In the genomic region with DNA sequence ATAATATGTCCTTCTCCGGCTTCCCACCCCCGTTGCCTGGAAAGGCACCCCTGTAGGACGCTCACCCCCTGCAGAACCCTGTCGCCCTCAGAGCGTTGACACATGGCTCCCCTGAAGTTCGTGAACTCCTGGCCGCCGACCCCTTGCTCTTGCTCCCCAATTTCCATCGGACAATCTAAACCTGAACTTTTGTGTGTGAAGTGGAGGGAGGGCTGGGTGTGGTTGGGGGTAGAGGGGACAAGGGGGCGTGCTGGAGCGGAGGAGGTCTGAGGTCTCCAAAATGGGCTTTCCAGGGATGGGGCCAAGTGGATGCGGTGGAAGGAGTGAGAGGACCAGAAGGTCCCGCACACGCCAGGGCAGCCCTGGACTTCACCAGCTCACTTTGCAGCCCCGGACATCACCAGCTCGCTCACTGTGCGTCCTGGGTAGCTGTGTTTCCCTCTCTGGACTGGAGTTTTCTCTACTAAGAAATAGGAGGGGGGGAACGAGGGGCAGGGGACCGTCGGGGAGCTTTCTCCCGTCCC, we compare ENCODE assay signal across 8 cellular contexts. TPM values are rescaled to one million over a fixed set of nuclear protein-coding genes. Genes with fewer than 3 reads are reported as not detected.
A peak's percentile ranks its signal among the peaks of the same experiment; 100 is the strongest.
DNase-seq lines count a peak whose midpoint lies in the region; ATAC-seq and TF ChIP-seq lines count a peak whose summit lies in the region.

No MANE protein-coding gene starts in this region.

- peak overlapping the region; percentile 91 for H3K27ac Mint-ChIP-seq in endodermal cell
- no peak overlapping the region for H3K27ac Mint-ChIP-seq in natural killer cell treated with Interleukin-12 subunit alpha and Interleukin-12 subunit beta and Interleukin-15 and Interleukin-18, amount 100 ng/mL, for 72 hours

- peak overlapping the region; percentile 63 for H3K4me3 Mint-ChIP-seq in endodermal cell
- peak overlapping the region; percentile 72 for H3K4me3 Mint-ChIP-seq in natural killer cell treated with Interleukin-12 subunit alpha and Interleukin-12 subunit beta and Interleukin-15 and Interleukin-18, amount 100 ng/mL, for 72 hours

- H3K27me3 ChIP-seq in MM.1S (replicated peaks; ENCODE audit: insufficient read depth, low read length): peaks cover 51% of the 10 kb centered on the region
- no peaks in the 10 kb centered on the region for H3K27me3 ChIP-seq in endodermal cell (ENCODE audit: control insufficient read depth, insufficient read depth, low read length, poor library complexity, severe bottlenecking)

- H3K4me3 ChIP-seq in AG10803 (ENCODE audit: low read length): peak overlapping the region; percentile 59
- peak overlapping the region; percentile 60 for H3K4me3 ChIP-seq in MM.1S (ENCODE audit: low read length)
- peak overlapping the region; percentile 68 for H3K4me3 ChIP-seq in endodermal cell (ENCODE audit: low read length)

- ATAC-seq in natural killer cell treated with Interleukin-12 subunit alpha and Interleukin-12 subunit beta and Interleukin-15 and Interleukin-18, amount 100 ng/mL, for 72 hours: no peak
- ATAC-seq in GM19395 (IDR thresholded peaks at IDR 0.05; ENCODE audit: unreplicated experiment) (no peak), GM19023 (IDR thresholded peaks at IDR 0.05; ENCODE audit: unreplicated experiment) (no peak)

- H3K9me3 ChIP-seq in MM.1S (replicated peaks; ENCODE audit: insufficient read depth, low read length): no peaks in the 10 kb centered on the region
- no peaks in the 10 kb centered on the region for H3K9me3 ChIP-seq in endodermal cell (ENCODE audit: control insufficient read depth, low read length)

- TF ChIP-seq CTCF in AG10803 (conservative IDR thresholded peaks at IDR 0.05; ENCODE audit: low read length): no peak
- TF ChIP-seq CTCF in MM.1S (IDR thresholded peaks at IDR 0.05; ENCODE audit: low read length): no peak
- no peak for TF ChIP-seq CTCF in endodermal cell (conservative IDR thresholded peaks at IDR 0.05)
- TF ChIP-seq CTCF in GM13977 (IDR thresholded peaks at IDR 0.05; ENCODE audit: extremely low read depth, insufficient read depth, missing control alignments): no peak

- H3K4me1 ChIP-seq in MM.1S (ENCODE audit: low read length): peaks cover 4% of the 10 kb centered on the region
- peaks cover 24% of the 10 kb centered on the region for H3K4me1 ChIP-seq in endodermal cell (ENCODE audit: control insufficient read depth, insufficient read depth, low read length)

- in situ Hi-C loops in GM13977 (cut with MboI; ENCODE audit: low pct_unique_long_range_greater_than_20kb, low sequenced_read_pairs, unreplicated experiment): no loop called here

- H3K36me3 ChIP-seq in MM.1S (replicated peaks; ENCODE audit: insufficient read depth, low read length): no peaks in the 10 kb centered on the region
- peaks cover 5% of the 10 kb centered on the region for H3K36me3 ChIP-seq in endodermal cell (ENCODE audit: control insufficient read depth, insufficient read depth, low read length)

- DNase-seq in AG10803 (ENCODE audit: low read depth): no peak
- DNase-seq in MM.1S: no peak
- peak; percentile 74 for DNase-seq in endodermal cell
- DNase-seq in natural killer cell treated with Interleukin-12 subunit alpha and Interleukin-12 subunit beta and Interleukin-15 and Interleukin-18, amount 100 ng/mL, for 72 hours (ENCODE audit: low spot score): no peak
- no peak for DNase-seq in NCI-H1092 (lab: John Stamatoyannopoulos, UW)
- no peak for DNase-seq in GM13977 (ENCODE audit: low spot score)

- H3F3A ChIP-seq in MM.1S (ENCODE audit: insufficient read depth, low read length): no peaks in the 10 kb centered on the region

- no peaks in the 10 kb centered on the region for H3K79me2 ChIP-seq in MM.1S (ENCODE audit: low read length)

- WGBS in endodermal cell (ENCODE audit: insufficient coverage in 1 of 2, insufficient read length in 1 of 2), 2 experiments: 55 to 57% methylated on average over 14 to 21 of the region's 21 CpGs

- no peaks in the 10 kb centered on the region for H3K9me3 Mint-ChIP-seq in endodermal cell
- no peaks in the 10 kb centered on the region for H3K9me3 Mint-ChIP-seq in natural killer cell treated with Interleukin-12 subunit alpha and Interleukin-12 subunit beta and Interleukin-15 and Interleukin-18, amount 100 ng/mL, for 72 hours

- no peak overlapping the region for H3K27ac ChIP-seq in MM.1S (ENCODE audit: low read length)
- H3K27ac ChIP-seq in endodermal cell (ENCODE audit: low read depth, low read length): no peak overlapping the region

- no peaks in the 10 kb centered on the region for H3K27me3 Mint-ChIP-seq in endodermal cell (ENCODE audit: insufficient read depth)
- peaks cover 14 to 21% of the 10 kb centered on the region in 2 donors for H3K27me3 Mint-ChIP-seq in natural killer cell treated with Interleukin-12 subunit alpha and Interleukin-12 subunit beta and Interleukin-15 and Interleukin-18, amount 100 ng/mL, for 72 hours

- peak overlapping the region; percentile 94 for H3K4me2 ChIP-seq in MM.1S (ENCODE audit: low read depth, low read length)

- peak overlapping the region; percentile 71 for H2AFZ ChIP-seq in MM.1S (ENCODE audit: low read length)

- H4K20me1 ChIP-seq in MM.1S (ENCODE audit: insufficient read depth, low read length): no peaks in the 10 kb centered on the region

- H3K36me3 Mint-ChIP-seq in endodermal cell (ENCODE audit: low read depth): no peaks in the 10 kb centered on the region
- no peaks in the 10 kb centered on the region for H3K36me3 Mint-ChIP-seq in natural killer cell treated with Interleukin-12 subunit alpha and Interleukin-12 subunit beta and Interleukin-15 and Interleukin-18, amount 100 ng/mL, for 72 hours

- H3K9ac ChIP-seq in MM.1S (ENCODE audit: low read length) (peak overlapping the region; percentile 29; the same call in 1 of the 2 replicates), endodermal cell (ENCODE audit: extremely low read depth, low read length, poor library complexity, severe bottlenecking) (peak overlapping the region; percentile 11)

- no peaks in the 10 kb centered on the region for H3K9me2 ChIP-seq in MM.1S (replicated peaks; ENCODE audit: insufficient read depth, low read length)

- H3K4me1 Mint-ChIP-seq in endodermal cell: peaks cover 23% of the 10 kb centered on the region
- peaks cover 5 to 8% of the 10 kb centered on the region in 2 donors for H3K4me1 Mint-ChIP-seq in natural killer cell treated with Interleukin-12 subunit alpha and Interleukin-12 subunit beta and Interleukin-15 and Interleukin-18, amount 100 ng/mL, for 72 hours (ENCODE audit: low read depth in 2 of 2)

RNA-seq across cellular contexts. Expression of a gene that starts 18.6 kb away (rescaled TPM):
- 1 to 10 TPM; 8.8 to 9.9 TPM for total RNA-seq in endodermal cell
- 6.6 TPM for polyA plus RNA-seq in endodermal cell (2013, experiment 1 of 2)
- 7.5 TPM for polyA plus RNA-seq in endodermal cell (2013, experiment 2 of 2)
- not detected for total RNA-seq in natural killer cell treated with Interleukin-12 subunit alpha and Interleukin-12 subunit beta and Interleukin-15 and Interleukin-18, amount 100 ng/mL, for 72 hours

RNA-seq across cellular contexts. Expression of a gene that starts 51.2 kb away (rescaled TPM):
- 10 to 100 TPM; 49.6 to 57.3 TPM for total RNA-seq in endodermal cell
- polyA plus RNA-seq in endodermal cell (2013, experiment 1 of 2): 40.7 TPM
- polyA plus RNA-seq in endodermal cell (2013, experiment 2 of 2): 38.7 TPM
- 100 to 1,000 TPM; 104 to 207 TPM for total RNA-seq in natural killer cell treated with Interleukin-12 subunit alpha and Interleukin-12 subunit beta and Interleukin-15 and Interleukin-18, amount 100 ng/mL, for 72 hours

Comparison
In these comparisons a context has a peak if more than half of its experiments do, and no peak if none do; other contexts are left out.
1. RNA of a gene that starts 18.6 kb away (total RNA-seq): 8.8 to 9.9 TPM in endodermal cell; not detected in natural killer cell treated with Interleukin-12 subunit alpha and Interleukin-12 subunit beta and Interleukin-15 and Interleukin-18, amount 100 ng/mL, for 72 hours; every median in the first group is over 4 times any median in the second.
2. Peak in every context shown above with its lines, with median percentiles within 50 percentile points of each other: H3K4me3 ChIP-seq.